ENCODE assay signal across 18 cellular contexts in the genomic region with DNA sequence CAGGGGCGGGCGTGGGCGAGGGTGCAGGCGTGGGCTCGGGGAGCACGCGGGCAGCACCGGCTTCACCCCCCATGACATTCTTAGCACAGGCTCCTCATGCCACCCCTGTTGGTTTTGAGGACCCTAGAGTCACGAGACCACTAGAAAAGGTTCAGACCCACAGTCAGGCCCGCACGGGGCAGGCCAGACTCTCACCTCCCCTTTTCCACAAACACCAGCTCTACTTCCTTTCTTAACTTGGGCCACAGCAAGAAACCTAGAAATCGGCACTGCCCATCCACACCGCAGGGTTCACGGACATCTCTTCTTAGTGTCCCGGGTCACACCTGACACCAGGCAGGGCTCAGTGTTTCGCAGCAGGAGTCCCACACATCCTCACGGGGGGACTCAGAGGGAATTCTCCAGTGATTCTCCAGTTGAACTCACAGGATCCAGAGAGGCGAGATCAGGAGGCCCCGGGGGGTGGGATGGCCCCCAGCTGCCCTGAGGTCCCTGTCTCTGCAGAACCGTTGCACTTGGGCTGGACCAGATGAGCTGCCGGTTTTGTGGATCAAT. TPM values are rescaled to one million over a fixed set of nuclear protein-coding genes. Genes with fewer than 3 reads are reported as not detected.
DNase-seq lines count a peak whose midpoint lies in the region; ATAC-seq and TF ChIP-seq lines count a peak whose summit lies in the region.
"Had no signal": no experiment of that assay in that cellular context is flagged by ENCODE, and none has a peak within 500 bp of the region (broad histone marks: within the 10 kb centered on the region; RNA-seq: fewer than 3 reads in every experiment).

No MANE protein-coding gene starts in this region.

- peaks cover 16% of the 10 kb centered on the region for H3K27me3 Mint-ChIP-seq in chondrocyte (ENCODE audit: low read depth)
- H3K27me3 Mint-ChIP-seq: B cell had no signal

- H3K9me3 ChIP-seq in lower lobe of right lung (no peaks in the 10 kb centered on the region), sigmoid colon (no peaks in the 10 kb centered on the region)
- H3K9me3 ChIP-seq: BLaER1 treated with 17β-estradiol and CSF1 and Interleukin-3, amounts not matched to agents 10 nM and 100 nM had no signal

- no peak for ATAC-seq in left cardiac atrium
- ATAC-seq in left ventricle myocardium superior = no peak
- ATAC-seq in lower lobe of right lung = no peak
- ATAC-seq: HCT116 had no signal

- H3K27me3 ChIP-seq in lower lobe of right lung (ENCODE audit: low read depth) (no peaks in the 10 kb centered on the region), sigmoid colon (no peaks in the 10 kb centered on the region)
- H3K27me3 ChIP-seq: BLaER1 treated with 17β-estradiol and CSF1 and Interleukin-3, amounts not matched to agents 10 nM and 100 nM had no signal

- peaks cover 5% of the 10 kb centered on the region for H3K36me3 Mint-ChIP-seq in chondrocyte (ENCODE audit: low read depth)
- H3K36me3 Mint-ChIP-seq: CD4-positive, CD25-positive, alpha-beta regulatory T cell; CD8-positive, alpha-beta memory T cell had no signal

- no peak overlapping the region for H3K4me3 ChIP-seq in lower lobe of right lung
- no peak overlapping the region for H3K4me3 ChIP-seq in sigmoid colon
- H3K4me3 ChIP-seq: BLaER1 treated with 17β-estradiol and CSF1 and Interleukin-3, amounts not matched to agents 10 nM and 100 nM had no signal

- no peaks in the 10 kb centered on the region for H3K36me3 ChIP-seq in lower lobe of right lung
- H3K36me3 ChIP-seq in sigmoid colon = no peaks in the 10 kb centered on the region
- H3K36me3 ChIP-seq: BLaER1 treated with 17β-estradiol and CSF1 and Interleukin-3, amounts not matched to agents 10 nM and 100 nM had no signal

- no peaks in the 10 kb centered on the region for H3K9me3 Mint-ChIP-seq in chondrocyte (ENCODE audit: low read depth)
- H3K9me3 Mint-ChIP-seq: CD4-positive, CD25-positive, alpha-beta regulatory T cell; CD8-positive, alpha-beta memory T cell had no signal

- H3K27ac ChIP-seq in lower lobe of right lung (no peak overlapping the region), sigmoid colon (no peak overlapping the region)
- H3K27ac ChIP-seq: BLaER1 treated with 17β-estradiol and CSF1 and Interleukin-3, amounts not matched to agents 10 nM and 100 nM had no signal

- no peak overlapping the region for H3K4me3 Mint-ChIP-seq in chondrocyte (ENCODE audit: unreplicated experiment)
- H3K4me3 Mint-ChIP-seq: B cell; CD4-positive, CD25-positive, alpha-beta regulatory T cell; CD8-positive, alpha-beta memory T cell; HFFc6 had no signal

- DNase-seq in left cardiac atrium (peak; percentile 9), left ventricle myocardium superior (no peak), chondrocyte (ENCODE audit: low spot score) (peak; percentile 51), lower lobe of right lung (peak; percentile 34), sigmoid colon (peak; percentile 19), cortex of kidney (lab: John Stamatoyannopoulos, UW) (no peak), H4 (ENCODE audit: low spot score) (no peak), SKM-1 (lab: John Stamatoyannopoulos, UW; ENCODE audit: unreplicated experiment) (no peak)
- DNase-seq: CD4-positive, CD25-positive, alpha-beta regulatory T cell; COR-L47; DMS 273 treated with DMSO at 0.1 percent for 48 hours; H7; HFFc6; IMR-90 had no signal

- TF ChIP-seq POLR2A in sigmoid colon (IDR thresholded peaks at IDR 0.05) = no peak

- H3K27ac Mint-ChIP-seq in chondrocyte (ENCODE audit: unreplicated experiment) = no peak overlapping the region
- H3K27ac Mint-ChIP-seq: B cell; CD4-positive, CD25-positive, alpha-beta regulatory T cell; CD8-positive, alpha-beta memory T cell; HFFc6 had no signal

- no peak for TF ChIP-seq CTCF in chondrocyte (IDR thresholded peaks at IDR 0.05)
- no peak for TF ChIP-seq CTCF in lower lobe of right lung (IDR thresholded peaks at IDR 0.05)
- TF ChIP-seq CTCF in sigmoid colon (IDR thresholded peaks at IDR 0.05) = no peak

- H3K4me1 ChIP-seq in lower lobe of right lung (no peaks in the 10 kb centered on the region), sigmoid colon (no peaks in the 10 kb centered on the region)

- WGBS in sigmoid colon, 2 donors = 86 to 93% methylated on average over 21 of the region's 21 CpGs

- intact Hi-C loops in left cardiac atrium (cut with DNase I) = no loop called here
- intact Hi-C loops in left ventricle myocardium superior (cut with micrococcal nuclease) = no loop called here
- intact Hi-C loops in lower lobe of right lung (cut with DNase I) = no loop called here
- intact Hi-C loops in sigmoid colon (cut with DNase I) = no loop called here

- H3K4me1 Mint-ChIP-seq in chondrocyte (ENCODE audit: low read depth) = peaks cover 9% of the 10 kb centered on the region
- H3K4me1 Mint-ChIP-seq: B cell; CD4-positive, CD25-positive, alpha-beta regulatory T cell; CD8-positive, alpha-beta memory T cell had no signal

- TF ChIP-seq EP300 in sigmoid colon (IDR thresholded peaks at IDR 0.05) = no peak

RNA-seq across cellular contexts. Expression of a gene that starts 52.0 kb away (rescaled TPM):
- total RNA-seq in left cardiac atrium (1 to 10 TPM in 1 of 2 donors, under 1 TPM in 1; 0.44 to 1.1 TPM), left ventricle myocardium superior (2.0 TPM), chondrocyte (0.67 to 1.6 TPM (median 0.69 TPM) in 3 replicates), lower lobe of right lung (0.18 TPM), sigmoid colon (1 to 10 TPM in 2 of 4 donors, under 1 TPM in 2; 0.49 to 3.0 (median 0.97) TPM)
- polyA plus RNA-seq in sigmoid colon = under 1 TPM in 1 of 3 donors, not detected in 2; 0.22 TPM
- 0.43 and 0.81 TPM in 2 replicates for total RNA-seq in H4 (2014; rRNA removed; shearing (Covaris generic))
- polyA plus RNA-seq: CD4-positive, CD25-positive, alpha-beta regulatory T cell; CD8-positive, alpha-beta memory T cell had no signal

Comparison
In these comparisons a context has a peak if more than half of its experiments do, and no peak if none do; other contexts are left out.
1. DNase-seq: peak in left cardiac atrium (single experiment), chondrocyte (single experiment), lower lobe of right lung (single experiment) and sigmoid colon (single experiment); none in left ventricle myocardium superior (single experiment), cortex of kidney (single experiment), H4 (single experiment) and SKM-1 (single experiment).